2 cellular contexts compared by ENCODE assay signal in genomic region chr1:3431686-3432085, GRCh38.
TF ChIP-seq lines count a peak whose summit lies in the region.

No MANE protein-coding gene starts in this region.

TF ChIP-seq in GM23338, 12 proteins besides CTCF, POLR2A, EP300 and RAD21:
- TF ChIP-seq, protein P1, sequence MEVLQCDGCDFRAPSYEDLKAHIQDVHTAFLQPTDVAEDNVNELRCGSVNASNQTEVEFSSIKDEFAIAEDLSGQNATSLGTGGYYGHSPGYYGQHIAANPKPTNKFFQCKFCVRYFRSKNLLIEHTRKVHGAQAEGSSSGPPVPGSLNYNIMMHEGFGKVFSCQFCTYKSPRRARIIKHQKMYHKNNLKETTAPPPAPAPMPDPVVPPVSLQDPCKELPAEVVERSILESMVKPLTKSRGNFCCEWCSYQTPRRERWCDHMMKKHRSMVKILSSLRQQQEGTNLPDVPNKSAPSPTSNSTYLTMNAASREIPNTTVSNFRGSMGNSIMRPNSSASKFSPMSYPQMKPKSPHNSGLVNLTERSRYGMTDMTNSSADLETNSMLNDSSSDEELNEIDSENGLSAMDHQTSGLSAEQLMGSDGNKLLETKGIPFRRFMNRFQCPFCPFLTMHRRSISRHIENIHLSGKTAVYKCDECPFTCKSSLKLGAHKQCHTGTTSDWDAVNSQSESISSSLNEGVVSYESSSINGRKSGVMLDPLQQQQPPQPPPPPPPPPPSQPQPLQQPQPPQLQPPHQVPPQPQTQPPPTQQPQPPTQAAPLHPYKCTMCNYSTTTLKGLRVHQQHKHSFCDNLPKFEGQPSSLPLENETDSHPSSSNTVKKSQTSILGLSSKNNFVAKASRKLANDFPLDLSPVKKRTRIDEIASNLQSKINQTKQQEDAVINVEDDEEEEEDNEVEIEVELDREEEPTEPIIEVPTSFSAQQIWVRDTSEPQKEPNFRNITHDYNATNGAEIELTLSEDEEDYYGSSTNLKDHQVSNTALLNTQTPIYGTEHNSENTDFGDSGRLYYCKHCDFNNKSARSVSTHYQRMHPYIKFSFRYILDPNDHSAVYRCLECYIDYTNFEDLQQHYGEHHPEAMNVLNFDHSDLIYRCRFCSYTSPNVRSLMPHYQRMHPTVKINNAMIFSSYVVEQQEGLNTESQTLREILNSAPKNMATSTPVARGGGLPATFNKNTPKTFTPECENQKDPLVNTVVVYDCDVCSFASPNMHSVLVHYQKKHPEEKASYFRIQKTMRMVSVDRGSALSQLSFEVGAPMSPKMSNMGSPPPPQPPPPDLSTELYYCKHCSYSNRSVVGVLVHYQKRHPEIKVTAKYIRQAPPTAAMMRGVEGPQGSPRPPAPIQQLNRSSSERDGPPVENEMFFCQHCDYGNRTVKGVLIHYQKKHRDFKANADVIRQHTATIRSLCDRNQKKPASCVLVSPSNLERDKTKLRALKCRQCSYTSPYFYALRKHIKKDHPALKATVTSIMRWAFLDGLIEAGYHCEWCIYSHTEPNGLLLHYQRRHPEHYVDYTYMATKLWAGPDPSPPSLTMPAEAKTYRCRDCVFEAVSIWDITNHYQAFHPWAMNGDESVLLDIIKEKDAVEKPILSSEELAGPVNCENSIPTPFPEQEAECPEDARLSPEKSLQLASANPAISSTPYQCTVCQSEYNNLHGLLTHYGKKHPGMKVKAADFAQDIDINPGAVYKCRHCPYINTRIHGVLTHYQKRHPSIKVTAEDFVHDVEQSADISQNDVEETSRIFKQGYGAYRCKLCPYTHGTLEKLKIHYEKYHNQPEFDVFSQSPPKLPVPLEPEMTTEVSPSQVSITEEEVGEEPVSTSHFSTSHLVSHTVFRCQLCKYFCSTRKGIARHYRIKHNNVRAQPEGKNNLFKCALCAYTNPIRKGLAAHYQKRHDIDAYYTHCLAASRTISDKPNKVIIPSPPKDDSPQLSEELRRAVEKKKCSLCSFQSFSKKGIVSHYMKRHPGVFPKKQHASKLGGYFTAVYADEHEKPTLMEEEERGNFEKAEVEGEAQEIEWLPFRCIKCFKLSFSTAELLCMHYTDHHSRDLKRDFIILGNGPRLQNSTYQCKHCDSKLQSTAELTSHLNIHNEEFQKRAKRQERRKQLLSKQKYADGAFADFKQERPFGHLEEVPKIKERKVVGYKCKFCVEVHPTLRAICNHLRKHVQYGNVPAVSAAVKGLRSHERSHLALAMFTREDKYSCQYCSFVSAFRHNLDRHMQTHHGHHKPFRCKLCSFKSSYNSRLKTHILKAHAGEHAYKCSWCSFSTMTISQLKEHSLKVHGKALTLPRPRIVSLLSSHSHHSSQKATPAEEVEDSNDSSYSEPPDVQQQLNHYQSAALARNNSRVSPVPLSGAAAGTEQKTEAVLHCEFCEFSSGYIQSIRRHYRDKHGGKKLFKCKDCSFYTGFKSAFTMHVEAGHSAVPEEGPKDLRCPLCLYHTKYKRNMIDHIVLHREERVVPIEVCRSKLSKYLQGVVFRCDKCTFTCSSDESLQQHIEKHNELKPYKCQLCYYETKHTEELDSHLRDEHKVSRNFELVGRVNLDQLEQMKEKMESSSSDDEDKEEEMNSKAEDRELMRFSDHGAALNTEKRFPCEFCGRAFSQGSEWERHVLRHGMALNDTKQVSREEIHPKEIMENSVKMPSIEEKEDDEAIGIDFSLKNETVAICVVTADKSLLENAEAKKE (CRISPR knock-in tag; IDR thresholded peaks at IDR 0.05), result no peak
- TF ChIP-seq CREB1 (CRISPR knock-in tag; IDR thresholded peaks at IDR 0.05; ENCODE audit: low read depth), result no peak
- no peak for TF ChIP-seq EZH2phosphoT487 (IDR thresholded peaks at IDR 0.05; ENCODE audit: unreplicated experiment)

TF ChIP-seq in WTC11, 78 proteins besides CTCF, POLR2A, EP300 and RAD21 (continued from another document):
- TF ChIP-seq ZNF512 (CRISPR knock-in tag; IDR thresholded peaks at IDR 0.05; ENCODE audit: borderline replicate concordance) (no peak), TEAD4 (CRISPR knock-in tag; IDR thresholded peaks at IDR 0.05) (no peak), ERG (CRISPR knock-in tag; IDR thresholded peaks at IDR 0.05) (no peak), NR3C1 (CRISPR knock-in tag; conservative IDR thresholded peaks at IDR 0.05; ENCODE audit: low read depth) (no peak), ZSCAN18 (CRISPR knock-in tag; IDR thresholded peaks at IDR 0.05) (no peak), IRF2 (CRISPR knock-in tag; IDR thresholded peaks at IDR 0.05; ENCODE audit: borderline replicate concordance, low read depth) (no peak), FOXP4 (CRISPR knock-in tag; IDR thresholded peaks at IDR 0.05) (no peak), KAT7 (CRISPR knock-in tag; IDR thresholded peaks at IDR 0.05; ENCODE audit: borderline replicate concordance) (no peak), ZMAT4 (CRISPR knock-in tag; IDR thresholded peaks at IDR 0.05) (no peak), NFE2L1 (CRISPR knock-in tag; IDR thresholded peaks at IDR 0.05) (no peak), ZNF263 (CRISPR knock-in tag; IDR thresholded peaks at IDR 0.05; ENCODE audit: low read depth) (no peak), FOXJ3 (CRISPR knock-in tag; IDR thresholded peaks at IDR 0.05; ENCODE audit: borderline replicate concordance) (no peak), ZNF396 (CRISPR knock-in tag; IDR thresholded peaks at IDR 0.05; ENCODE audit: borderline replicate concordance) (no peak), HMGXB4 (CRISPR knock-in tag; IDR thresholded peaks at IDR 0.05) (no peak)
- TF ChIP-seq, protein P2, sequence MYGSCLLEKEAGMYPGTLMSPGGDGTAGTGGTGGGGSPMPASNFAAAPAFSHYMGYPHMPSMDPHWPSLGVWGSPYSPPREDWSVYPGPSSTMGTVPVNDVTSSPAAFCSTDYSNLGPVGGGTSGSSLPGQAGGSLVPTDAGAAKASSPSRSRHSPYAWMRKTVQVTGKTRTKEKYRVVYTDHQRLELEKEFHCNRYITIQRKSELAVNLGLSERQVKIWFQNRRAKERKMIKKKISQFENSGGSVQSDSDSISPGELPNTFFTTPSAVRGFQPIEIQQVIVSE (CRISPR knock-in tag; IDR thresholded peaks at IDR 0.05; ENCODE audit: borderline replicate concordance), result no peak
- TF ChIP-seq, protein P3, sequence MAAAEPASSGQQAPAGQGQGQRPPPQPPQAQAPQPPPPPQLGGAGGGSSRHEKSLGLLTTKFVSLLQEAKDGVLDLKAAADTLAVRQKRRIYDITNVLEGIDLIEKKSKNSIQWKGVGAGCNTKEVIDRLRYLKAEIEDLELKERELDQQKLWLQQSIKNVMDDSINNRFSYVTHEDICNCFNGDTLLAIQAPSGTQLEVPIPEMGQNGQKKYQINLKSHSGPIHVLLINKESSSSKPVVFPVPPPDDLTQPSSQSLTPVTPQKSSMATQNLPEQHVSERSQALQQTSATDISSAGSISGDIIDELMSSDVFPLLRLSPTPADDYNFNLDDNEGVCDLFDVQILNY (CRISPR knock-in tag; IDR thresholded peaks at IDR 0.05), result no peak
- TF ChIP-seq, protein P4, sequence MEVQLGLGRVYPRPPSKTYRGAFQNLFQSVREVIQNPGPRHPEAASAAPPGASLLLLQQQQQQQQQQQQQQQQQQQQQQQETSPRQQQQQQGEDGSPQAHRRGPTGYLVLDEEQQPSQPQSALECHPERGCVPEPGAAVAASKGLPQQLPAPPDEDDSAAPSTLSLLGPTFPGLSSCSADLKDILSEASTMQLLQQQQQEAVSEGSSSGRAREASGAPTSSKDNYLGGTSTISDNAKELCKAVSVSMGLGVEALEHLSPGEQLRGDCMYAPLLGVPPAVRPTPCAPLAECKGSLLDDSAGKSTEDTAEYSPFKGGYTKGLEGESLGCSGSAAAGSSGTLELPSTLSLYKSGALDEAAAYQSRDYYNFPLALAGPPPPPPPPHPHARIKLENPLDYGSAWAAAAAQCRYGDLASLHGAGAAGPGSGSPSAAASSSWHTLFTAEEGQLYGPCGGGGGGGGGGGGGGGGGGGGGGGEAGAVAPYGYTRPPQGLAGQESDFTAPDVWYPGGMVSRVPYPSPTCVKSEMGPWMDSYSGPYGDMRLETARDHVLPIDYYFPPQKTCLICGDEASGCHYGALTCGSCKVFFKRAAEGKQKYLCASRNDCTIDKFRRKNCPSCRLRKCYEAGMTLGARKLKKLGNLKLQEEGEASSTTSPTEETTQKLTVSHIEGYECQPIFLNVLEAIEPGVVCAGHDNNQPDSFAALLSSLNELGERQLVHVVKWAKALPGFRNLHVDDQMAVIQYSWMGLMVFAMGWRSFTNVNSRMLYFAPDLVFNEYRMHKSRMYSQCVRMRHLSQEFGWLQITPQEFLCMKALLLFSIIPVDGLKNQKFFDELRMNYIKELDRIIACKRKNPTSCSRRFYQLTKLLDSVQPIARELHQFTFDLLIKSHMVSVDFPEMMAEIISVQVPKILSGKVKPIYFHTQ (CRISPR knock-in tag; IDR thresholded peaks at IDR 0.05), result no peak
- TF ChIP-seq, protein P5, sequence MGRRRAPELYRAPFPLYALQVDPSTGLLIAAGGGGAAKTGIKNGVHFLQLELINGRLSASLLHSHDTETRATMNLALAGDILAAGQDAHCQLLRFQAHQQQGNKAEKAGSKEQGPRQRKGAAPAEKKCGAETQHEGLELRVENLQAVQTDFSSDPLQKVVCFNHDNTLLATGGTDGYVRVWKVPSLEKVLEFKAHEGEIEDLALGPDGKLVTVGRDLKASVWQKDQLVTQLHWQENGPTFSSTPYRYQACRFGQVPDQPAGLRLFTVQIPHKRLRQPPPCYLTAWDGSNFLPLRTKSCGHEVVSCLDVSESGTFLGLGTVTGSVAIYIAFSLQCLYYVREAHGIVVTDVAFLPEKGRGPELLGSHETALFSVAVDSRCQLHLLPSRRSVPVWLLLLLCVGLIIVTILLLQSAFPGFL (CRISPR knock-in tag; IDR thresholded peaks at IDR 0.05; ENCODE audit: borderline replicate concordance), result no peak
- TF ChIP-seq, protein P6, sequence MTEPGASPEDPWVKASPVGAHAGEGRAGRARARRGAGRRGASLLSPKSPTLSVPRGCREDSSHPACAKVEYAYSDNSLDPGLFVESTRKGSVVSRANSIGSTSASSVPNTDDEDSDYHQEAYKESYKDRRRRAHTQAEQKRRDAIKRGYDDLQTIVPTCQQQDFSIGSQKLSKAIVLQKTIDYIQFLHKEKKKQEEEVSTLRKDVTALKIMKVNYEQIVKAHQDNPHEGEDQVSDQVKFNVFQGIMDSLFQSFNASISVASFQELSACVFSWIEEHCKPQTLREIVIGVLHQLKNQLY (CRISPR knock-in tag; IDR thresholded peaks at IDR 0.05), result no peak
